Comparison of ENCODE assay signal across 20 cellular contexts in the genomic region with DNA sequence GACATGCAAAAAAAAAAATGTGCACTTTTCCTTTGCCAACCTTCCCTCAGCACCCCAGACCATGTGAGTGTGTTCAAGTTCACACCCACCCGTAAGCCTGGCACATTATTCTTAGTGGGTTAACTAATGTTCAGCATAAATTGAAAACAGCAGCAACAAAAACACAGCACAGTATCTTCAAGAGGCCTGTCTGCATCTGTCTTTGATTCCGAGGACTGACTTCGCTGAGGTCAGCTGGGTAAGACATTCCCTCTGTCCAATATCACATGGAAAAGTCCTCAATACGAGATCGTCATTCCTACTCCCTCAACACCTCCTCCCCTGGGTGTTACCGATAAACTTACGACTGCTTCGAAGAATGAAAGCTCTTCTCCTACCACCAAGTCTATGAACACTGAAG.
DNase-seq lines count a peak whose midpoint lies in the region; ATAC-seq and TF ChIP-seq lines count a peak whose summit lies in the region.
"Had no signal": no experiment of that assay in that cellular context is flagged by ENCODE, and none has a peak within 500 bp of the region (broad histone marks: within the 10 kb centered on the region; RNA-seq: fewer than 3 reads in every experiment).

No MANE protein-coding gene starts in this region.

- H3K4me1 ChIP-seq in ovary (ENCODE audit: insufficient read depth) (no peaks in the 10 kb centered on the region), gastrocnemius medialis (no peaks in the 10 kb centered on the region)
- H3K4me1 ChIP-seq: prostate gland had no signal

- WGBS in ovary, 3 donors: 90 to 92% (median 90%) methylated on average over 8 of the region's 8 CpGs

- intact Hi-C loops in natural killer cell (cut with micrococcal nuclease): no loop called here
- intact Hi-C loops in ovary (cut with DNase I): no loop called here
- intact Hi-C loops in gastrocnemius medialis (cut with DNase I; ENCODE audit: low total_unique reads): no loop called here

- H3K9me3 Mint-ChIP-seq in activated T-cell treated with anti-CD3 and anti-CD28 coated beads, Interleukin-2, amount 50 U/mL, for 24 hours: peaks cover 22% of the 10 kb centered on the region
- H3K9me3 Mint-ChIP-seq in T-cell (peaks cover 7 to 11% (median 7%) of the 10 kb centered on the region in 3 donors), natural killer cell (no peaks in the 10 kb centered on the region)
- peaks cover 29% of the 10 kb centered on the region for H3K9me3 Mint-ChIP-seq in activated naive CD8-positive, alpha-beta T cell treated with anti-CD3 and anti-CD28 coated beads, Interleukin-2, amount 50 U/mL, for 24 hours

- H3K4me1 Mint-ChIP-seq in activated T-cell treated with anti-CD3 and anti-CD28 coated beads, Interleukin-2, amount 50 U/mL, for 24 hours (ENCODE audit: low read depth): peaks cover 91% of the 10 kb centered on the region
- H3K4me1 Mint-ChIP-seq in T-cell (peaks cover 68 to 74% (median 73%) of the 10 kb centered on the region in 3 donors), natural killer cell (peaks cover 53% of the 10 kb centered on the region in 2 donors)
- peaks cover 85% of the 10 kb centered on the region for H3K4me1 Mint-ChIP-seq in activated naive CD8-positive, alpha-beta T cell treated with anti-CD3 and anti-CD28 coated beads, Interleukin-2, amount 50 U/mL, for 24 hours

- no peak for TF ChIP-seq EP300 in ovary (IDR thresholded peaks at IDR 0.05)

- POLR2A ChIA-PET in T-cell (lab: Charles Lee): interaction anchor here in 1 of 2 donors (0.6 kb wide), 1 partner anchor 15 kb away, joined by 3 read pairs; no protein-coding TSS in a partner anchor

- peaks cover 97% of the 10 kb centered on the region for H3K36me3 Mint-ChIP-seq in activated T-cell treated with anti-CD3 and anti-CD28 coated beads, Interleukin-2, amount 50 U/mL, for 24 hours (ENCODE audit: low read depth)
- H3K36me3 Mint-ChIP-seq in T-cell (peaks cover 54% of the 10 kb centered on the region), natural killer cell (peaks cover 28% of the 10 kb centered on the region)
- H3K36me3 Mint-ChIP-seq in activated naive CD8-positive, alpha-beta T cell treated with anti-CD3 and anti-CD28 coated beads, Interleukin-2, amount 50 U/mL, for 24 hours (ENCODE audit: low read depth): peaks cover 88% of the 10 kb centered on the region

- no peaks in the 10 kb centered on the region for H3K27me3 Mint-ChIP-seq in activated T-cell treated with anti-CD3 and anti-CD28 coated beads, Interleukin-2, amount 50 U/mL, for 24 hours
- no peaks in the 10 kb centered on the region for H3K27me3 Mint-ChIP-seq in T-cell
- H3K27me3 Mint-ChIP-seq in activated naive CD8-positive, alpha-beta T cell treated with anti-CD3 and anti-CD28 coated beads, Interleukin-2, amount 50 U/mL, for 24 hours: no peaks in the 10 kb centered on the region
- no peaks in the 10 kb centered on the region for H3K27me3 Mint-ChIP-seq in natural killer cell (ENCODE audit: low read depth in 2 of 2)

- H3K9me3 ChIP-seq in ovary (peaks cover 0 to 5% of the 10 kb centered on the region in 2 donors), gastrocnemius medialis (no peaks in the 10 kb centered on the region)
- H3K9me3 ChIP-seq: prostate gland, SK-N-SH had no signal

- H3K4me3 Mint-ChIP-seq in activated T-cell treated with anti-CD3 and anti-CD28 coated beads, Interleukin-2, amount 50 U/mL, for 24 hours: peak overlapping the region; percentile 74
- H3K4me3 Mint-ChIP-seq in T-cell (peak overlapping the region; percentile 60 to 77 (median 64)), natural killer cell (no peak overlapping the region)
- peak overlapping the region; percentile 77 for H3K4me3 Mint-ChIP-seq in activated naive CD8-positive, alpha-beta T cell treated with anti-CD3 and anti-CD28 coated beads, Interleukin-2, amount 50 U/mL, for 24 hours
- H3K4me3 Mint-ChIP-seq: nephron had no signal

- H3K36me3 ChIP-seq in ovary: no peaks in the 10 kb centered on the region
- H3K36me3 ChIP-seq in gastrocnemius medialis: peaks cover 0 to 37% of the 10 kb centered on the region in 2 donors
- H3K36me3 ChIP-seq: prostate gland had no signal

- no peak overlapping the region for H3K4me3 ChIP-seq in ovary
- no peak overlapping the region for H3K4me3 ChIP-seq in gastrocnemius medialis
- H3K4me3 ChIP-seq: heart right ventricle, prostate gland had no signal

- H3K27ac ChIP-seq in ovary (no peak overlapping the region), gastrocnemius medialis (no peak overlapping the region)
- H3K27ac ChIP-seq: KMS-11, prostate gland had no signal

- TF ChIP-seq POLR2A in ovary (IDR thresholded peaks at IDR 0.05) (no peak), gastrocnemius medialis (IDR thresholded peaks at IDR 0.05) (no peak)

- peak overlapping the region; percentile 97 for H3K27ac Mint-ChIP-seq in activated T-cell treated with anti-CD3 and anti-CD28 coated beads, Interleukin-2, amount 50 U/mL, for 24 hours
- H3K27ac Mint-ChIP-seq in T-cell: peak overlapping the region; percentile 93 to 96
- H3K27ac Mint-ChIP-seq in activated naive CD8-positive, alpha-beta T cell treated with anti-CD3 and anti-CD28 coated beads, Interleukin-2, amount 50 U/mL, for 24 hours: peak overlapping the region; percentile 97
- H3K27ac Mint-ChIP-seq in natural killer cell: peak overlapping the region; percentile 21 to 35
- H3K27ac Mint-ChIP-seq: nephron had no signal

- in situ Hi-C loops in gastrocnemius medialis (cut with MboI; ENCODE audit: low sequenced_read_pairs in 4 of 4): no loop called here

- no peak for ATAC-seq in T-cell (replicated peaks in 1 of 4)
- ATAC-seq in activated naive CD8-positive, alpha-beta T cell treated with anti-CD3 and anti-CD28 coated beads, Interleukin-2, amount 50 U/mL, for 24 hours: no peak
- no peak for ATAC-seq in natural killer cell
- no peak for ATAC-seq in gastrocnemius medialis
- ATAC-seq: heart right ventricle, left colon had no signal

- no peak for TF ChIP-seq CTCF in natural killer cell (IDR thresholded peaks at IDR 0.05)
- no peak for TF ChIP-seq CTCF in ovary (IDR thresholded peaks at IDR 0.05)
- no peak for TF ChIP-seq CTCF in gastrocnemius medialis (IDR thresholded peaks at IDR 0.05 in 4 of 5, conservative IDR thresholded peaks at IDR 0.05 in 1 of 5)

- CTCF ChIA-PET in T-cell (lab: Charles Lee): no interaction called here

- H3K27me3 ChIP-seq in ovary: no peaks in the 10 kb centered on the region
- H3K27me3 ChIP-seq in gastrocnemius medialis: no peaks in the 10 kb centered on the region
- H3K27me3 ChIP-seq: heart right ventricle had no signal

- DNase-seq in activated T-cell treated with anti-CD3 and anti-CD28 coated beads, Interleukin-2, amount 50 U/mL, for 24 hours: no peak
- DNase-seq in activated T-cell treated with anti-CD3 and anti-CD28 coated beads for 4 hours: no peak
- no peak for DNase-seq in T-cell
- no peak for DNase-seq in activated naive CD8-positive, alpha-beta T cell treated with anti-CD3 and anti-CD28 coated beads, Interleukin-2, amount 50 U/mL, for 24 hours
- no peak for DNase-seq in natural killer cell
- no peak for DNase-seq in ovary
- DNase-seq in gastrocnemius medialis: no peak
- no peak for DNase-seq in NCI-H2081 (lab: John Stamatoyannopoulos, UW)
- DNase-seq: amygdala, C1 segment of cervical spinal cord, heart right ventricle, left colon, NCI-H1694, NCI-H2227 treated with DMSO at 0.1 percent for 48 hours, NCI-H748 treated with DMSO at 0.1 percent for 48 hours, RPMI8226, SK-N-SH had no signal

Comparison
In these comparisons a context has a peak if more than half of its experiments do, and no peak if none do; other contexts are left out.
1. H3K27ac Mint-ChIP-seq: peak in every context shown above with its lines; median percentile 97 in activated T-cell treated with anti-CD3 and anti-CD28 coated beads, Interleukin-2, amount 50 U/mL, for 24 hours; 97 in activated naive CD8-positive, alpha-beta T cell treated with anti-CD3 and anti-CD28 coated beads, Interleukin-2, amount 50 U/mL, for 24 hours; 94 in T-cell; 28 in natural killer cell.